22 cellular contexts compared by ENCODE assay signal in the genomic region with DNA sequence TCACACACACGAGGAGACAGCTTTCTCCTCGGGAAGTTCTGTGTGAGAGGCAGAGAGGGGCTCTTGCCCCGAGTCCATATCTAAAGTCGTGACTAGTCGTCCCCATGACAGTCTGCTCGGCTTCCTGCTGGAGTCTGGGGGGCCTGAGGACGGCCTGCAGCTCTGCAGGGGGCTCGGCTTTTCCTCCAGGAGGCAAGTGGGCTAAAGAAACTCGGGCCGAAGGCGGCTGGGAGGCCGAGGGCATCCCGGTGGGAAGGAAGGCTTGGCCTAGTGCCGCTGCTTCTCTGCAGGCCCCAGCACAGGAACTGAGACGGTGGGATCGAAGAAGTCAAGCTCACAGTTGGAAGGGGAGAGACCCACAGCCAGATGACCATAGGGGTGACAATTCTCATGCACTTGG. TPM values are rescaled to one million over a fixed set of nuclear protein-coding genes. Genes with fewer than 3 reads are reported as not detected.
A peak's percentile ranks its signal among the peaks of the same experiment; 100 is the strongest.
DNase-seq lines count a peak whose midpoint lies in the region; ATAC-seq and TF ChIP-seq lines count a peak whose summit lies in the region.
"Had no signal": no experiment of that assay in that cellular context is flagged by ENCODE, and none has a peak within 500 bp of the region (broad histone marks: within the 10 kb centered on the region; RNA-seq: fewer than 3 reads in every experiment).

No MANE protein-coding gene starts in this region.

- no peak overlapping the region for H3K9ac ChIP-seq in endodermal cell (ENCODE audit: extremely low read depth, low read length, poor library complexity, severe bottlenecking)
- H3K9ac ChIP-seq in neuronal stem cell (ENCODE audit: low read depth, low read length, poor library complexity) = no peak overlapping the region
- H3K9ac ChIP-seq: GM23248 had no signal

- no peak overlapping the region for H2BK15ac ChIP-seq in neuronal stem cell (ENCODE audit: low read length)

- no peaks in the 10 kb centered on the region for H3K36me3 Mint-ChIP-seq in endodermal cell (ENCODE audit: low read depth)
- H3K36me3 Mint-ChIP-seq: CD4-positive, alpha-beta memory T cell had no signal

- H3K27ac Mint-ChIP-seq in endodermal cell = peak overlapping the region; percentile 48
- H3K27ac Mint-ChIP-seq: CD4-positive, alpha-beta memory T cell; HFFc6 had no signal

- no peaks in the 10 kb centered on the region for H3K9me3 Mint-ChIP-seq in endodermal cell
- H3K9me3 Mint-ChIP-seq: CD4-positive, alpha-beta memory T cell; HFFc6 had no signal

- intact Hi-C loops in cardiac septum (cut with DNase I) (no loop called here), left ventricle myocardium inferior (cut with micrococcal nuclease) (no loop called here), upper lobe of right lung (cut with DNase I) (no loop called here)

- peak overlapping the region; percentile 24 for H3K18ac ChIP-seq in neuronal stem cell (ENCODE audit: low read length)

- no peak overlapping the region for H2BK12ac ChIP-seq in neuronal stem cell (ENCODE audit: low read length)

- TF ChIP-seq CTCF in left ventricle myocardium inferior (IDR thresholded peaks at IDR 0.05; ENCODE audit: borderline replicate concordance) = no peak
- TF ChIP-seq CTCF in endodermal cell (conservative IDR thresholded peaks at IDR 0.05) = no peak
- no peak for TF ChIP-seq CTCF in upper lobe of right lung (IDR thresholded peaks at IDR 0.05)

- H3K36me3 ChIP-seq in left ventricle myocardium inferior (no peaks in the 10 kb centered on the region), endodermal cell (ENCODE audit: control insufficient read depth, insufficient read depth, low read length) (no peaks in the 10 kb centered on the region), neuronal stem cell (replicated peaks in 1 of 2; ENCODE audit: control insufficient read depth in 2 of 2, insufficient read depth in 2 of 2, low read length in 2 of 2) (no peaks in the 10 kb centered on the region), upper lobe of right lung (no peaks in the 10 kb centered on the region)

- no peak overlapping the region for H3K4ac ChIP-seq in neuronal stem cell (ENCODE audit: low read length)

- H3K9me3 ChIP-seq in left ventricle myocardium inferior (replicated peaks) = peaks cover 6% of the 10 kb centered on the region
- no peaks in the 10 kb centered on the region for H3K9me3 ChIP-seq in endodermal cell (ENCODE audit: control insufficient read depth, low read length)
- peaks cover 0 to 4% of the 10 kb centered on the region in 2 donors for H3K9me3 ChIP-seq in neuronal stem cell (replicated peaks in 1 of 2; ENCODE audit: control insufficient read depth in 2 of 2, insufficient read depth in 1 of 2, low read depth in 1 of 2, low read length in 2 of 2)
- H3K9me3 ChIP-seq in upper lobe of right lung = no peaks in the 10 kb centered on the region
- H3K9me3 ChIP-seq: A549 had no signal

- no peak overlapping the region for H3K4me3 ChIP-seq in left ventricle myocardium inferior
- no peak overlapping the region for H3K4me3 ChIP-seq in endodermal cell (ENCODE audit: low read length)
- H3K4me3 ChIP-seq in neuronal stem cell (ENCODE audit: low read length in 2 of 2) = no peak overlapping the region
- H3K4me3 ChIP-seq in upper lobe of right lung = no peak overlapping the region
- H3K4me3 ChIP-seq: A549, GM23248 had no signal

- no peak overlapping the region for H3K4me2 ChIP-seq in neuronal stem cell (ENCODE audit: insufficient read depth, low read length, poor library complexity, severe bottlenecking)
- H3K4me2 ChIP-seq: A549 had no signal

- no peak overlapping the region for H3K4me3 Mint-ChIP-seq in endodermal cell
- H3K4me3 Mint-ChIP-seq: CD4-positive, alpha-beta memory T cell; HFFc6 had no signal

- no peak overlapping the region for H3K23ac ChIP-seq in neuronal stem cell (ENCODE audit: low read depth, low read length, poor library complexity)

- ATAC-seq in upper lobe of right lung = no peak
- ATAC-seq: A549 had no signal

- H3K79me1 ChIP-seq in neuronal stem cell (ENCODE audit: low read depth, low read length) = peaks cover 4% of the 10 kb centered on the region

- WGBS in endodermal cell (ENCODE audit: insufficient coverage in 1 of 2, insufficient read length in 1 of 2), 2 experiments = 63 to 74% methylated on average over 14 to 16 of the region's 16 CpGs
- WGBS in neuronal stem cell (ENCODE audit: extremely low coverage in 2 of 2, insufficient read length in 2 of 2, insufficient replicate concordance in 1 of 2), 2 donors = no CpG with 5 or more reads among the region's 16 CpGs

- DNase-seq in cardiac septum (ENCODE audit: low spot score) (peak; percentile 44), left ventricle myocardium inferior (no peak), endodermal cell (peak; percentile 49), neuronal stem cell (ENCODE audit: low spot score) (no peak), upper lobe of right lung (peak; percentile 55), RPMI8226 (no peak), 8988T (no peak), AG08395 (ENCODE audit: low spot score) (no peak)
- DNase-seq: AML-193; CD4-positive, alpha-beta memory T cell; GF-D8; GM23248; HFFc6; Karpas-422; MM.1S; NCI-H1105 treated with DMSO at 0.1 percent for 48 hours; NCI-H187 treated with DMSO at 0.1 percent for 48 hours; NCI-H2171; NCI-H446 treated with DMSO at 0.1 percent for 48 hours; NCI-H774; Right ventricle myocardium superior had no signal

- H3K4me1 Mint-ChIP-seq in endodermal cell = peaks cover 7% of the 10 kb centered on the region
- H3K4me1 Mint-ChIP-seq: CD4-positive, alpha-beta memory T cell had no signal

- H2BK5ac ChIP-seq in neuronal stem cell (ENCODE audit: low read length) = no peak overlapping the region

- H3K27me3 ChIP-seq in left ventricle myocardium inferior (ENCODE audit: low read depth) = no peaks in the 10 kb centered on the region
- H3K27me3 ChIP-seq in endodermal cell (ENCODE audit: control insufficient read depth, insufficient read depth, low read length, poor library complexity, severe bottlenecking) = no peaks in the 10 kb centered on the region
- H3K27me3 ChIP-seq in neuronal stem cell (ENCODE audit: control insufficient read depth in 3 of 3, insufficient read depth in 3 of 3, low read depth in 1 of 3, low read length in 3 of 3) = peaks cover 0 to 5% (median 3%) of the 10 kb centered on the region in 3 experiments
- no peaks in the 10 kb centered on the region for H3K27me3 ChIP-seq in upper lobe of right lung

- peak overlapping the region; percentile 78 for H2AFZ ChIP-seq in neuronal stem cell (ENCODE audit: low read length)
- H2AFZ ChIP-seq: GM23248 had no signal

- no peak overlapping the region for H4K8ac ChIP-seq in neuronal stem cell (ENCODE audit: low read depth, low read length)

- H2BK120ac ChIP-seq in neuronal stem cell (ENCODE audit: low read depth, low read length) = no peak overlapping the region

- peaks cover 1% of the 10 kb centered on the region for H3K4me1 ChIP-seq in left ventricle myocardium inferior
- H3K4me1 ChIP-seq in endodermal cell (ENCODE audit: control insufficient read depth, insufficient read depth, low read length) = no peaks in the 10 kb centered on the region
- H3K4me1 ChIP-seq in neuronal stem cell (ENCODE audit: control insufficient read depth in 2 of 2, insufficient read depth in 1 of 2, low read depth in 1 of 2, low read length in 2 of 2) = peaks cover 4 to 6% of the 10 kb centered on the region in 2 donors
- no peaks in the 10 kb centered on the region for H3K4me1 ChIP-seq in upper lobe of right lung
- H3K4me1 ChIP-seq: A549 had no signal

- no peaks in the 10 kb centered on the region for H3K27me3 Mint-ChIP-seq in endodermal cell (ENCODE audit: insufficient read depth)
- H3K27me3 Mint-ChIP-seq: CD4-positive, alpha-beta memory T cell had no signal

- no peak overlapping the region for H3K27ac ChIP-seq in left ventricle myocardium inferior (replicated peaks)
- peak overlapping the region; percentile 16 for H3K27ac ChIP-seq in endodermal cell (ENCODE audit: low read depth, low read length)
- H3K27ac ChIP-seq in neuronal stem cell (replicated peaks; ENCODE audit: low read length) = no peak overlapping the region
- no peak overlapping the region for H3K27ac ChIP-seq in upper lobe of right lung
- H3K27ac ChIP-seq: A549, GM23248 had no signal

- no peak overlapping the region for H3K14ac ChIP-seq in neuronal stem cell (ENCODE audit: low read length)

- no peak overlapping the region for H4K91ac ChIP-seq in neuronal stem cell (ENCODE audit: low read depth, low read length, poor library complexity)

- no peak overlapping the region for H2AK5ac ChIP-seq in neuronal stem cell (ENCODE audit: low read depth, low read length)

RNA-seq across cellular contexts. Expression of a gene that starts 25.4 kb away (rescaled TPM):
- total RNA-seq in cardiac septum (5.9 TPM), left ventricle myocardium inferior (3.7 TPM), endodermal cell (under 1 TPM; 0.22 to 0.31 TPM), upper lobe of right lung (3.6 TPM)
- polyA plus RNA-seq in endodermal cell (2013, experiment 1 of 2) = 0.46 TPM
- not detected for polyA plus RNA-seq in endodermal cell (2013, experiment 2 of 2)
- polyA plus RNA-seq in neuronal stem cell (2013, experiment 1 of 2) = 2.0 TPM
- polyA plus RNA-seq in neuronal stem cell (2013, experiment 2 of 2) = 1.6 TPM

RNA-seq across cellular contexts. Expression of a gene that starts 35.6 kb away (rescaled TPM):
- 10.8 TPM for total RNA-seq in cardiac septum
- total RNA-seq in left ventricle myocardium inferior = 9.6 TPM
- total RNA-seq in endodermal cell = 10 to 100 TPM; 11.3 to 15.1 TPM
- 4.8 TPM for polyA plus RNA-seq in endodermal cell (2013, experiment 1 of 2)
- 5.1 TPM for polyA plus RNA-seq in endodermal cell (2013, experiment 2 of 2)
- 4.6 TPM for polyA plus RNA-seq in neuronal stem cell (2013, experiment 1 of 2)
- polyA plus RNA-seq in neuronal stem cell (2013, experiment 2 of 2) = 5.0 TPM
- 2.3 TPM for total RNA-seq in upper lobe of right lung

RNA-seq across cellular contexts. Expression of a gene that starts 51.7 kb away (rescaled TPM):
- total RNA-seq in cardiac septum = 47.1 TPM
- 36.9 TPM for total RNA-seq in left ventricle myocardium inferior
- total RNA-seq in endodermal cell = 10 to 100 TPM; 74.9 to 97.3 TPM
- polyA plus RNA-seq in endodermal cell (2013, experiment 1 of 2) = 109 TPM
- 98.5 TPM for polyA plus RNA-seq in endodermal cell (2013, experiment 2 of 2)
- 75.1 TPM for polyA plus RNA-seq in neuronal stem cell (2013, experiment 1 of 2)
- 77.2 TPM for polyA plus RNA-seq in neuronal stem cell (2013, experiment 2 of 2)
- 54.7 TPM for total RNA-seq in upper lobe of right lung

Comparison
In these comparisons a context has a peak if more than half of its experiments do, and no peak if none do; other contexts are left out.
1. DNase-seq: peak in cardiac septum (single experiment), endodermal cell (single experiment) and upper lobe of right lung (single experiment); none in left ventricle myocardium inferior (single experiment), neuronal stem cell (single experiment), RPMI8226 (single experiment), 8988T (single experiment) and AG08395 (single experiment).